Comparison of ENCODE assay signal across 9 cellular contexts in genomic region chr22:27804016-27804415, GRCh38.
"Had no signal": no experiment of that assay in that cellular context is flagged by ENCODE, and none has a peak within 500 bp of the region (broad histone marks: within the 10 kb centered on the region; RNA-seq: fewer than 3 reads in every experiment).

No MANE protein-coding gene starts in this region.

- H3K27ac Mint-ChIP-seq: activated naive CD8-positive, alpha-beta T cell; activated T-helper 1 cell treated with anti-CD3 and anti-CD28 coated beads, Interleukin-12 subunit alpha, Interleukin-12 subunit beta, Interleukin-2, Interleukin-4 antibody, amounts not matched to agents 30 ng/mL and 10 ng/mL and 1 ng/mL, durations not matched to agents 14 hours and 24 hours and 36 hours had no signal

- FAIRE-seq: colon, pancreas, small intestine had no signal

- H3K9me3 Mint-ChIP-seq: activated T-helper 1 cell treated with anti-CD3 and anti-CD28 coated beads, Interleukin-12 subunit alpha, Interleukin-12 subunit beta, Interleukin-2, Interleukin-4 antibody, amounts not matched to agents 30 ng/mL and 10 ng/mL and 1 ng/mL, durations not matched to agents 14 hours and 24 hours and 36 hours had no signal

- DNase-seq: foreskin melanocyte had no signal

- H3K27ac ChIP-seq: neutrophil, pancreas, right lobe of liver, testis had no signal

- H3K9me3 ChIP-seq: neutrophil, pancreas, right lobe of liver, testis had no signal

- H3K36me3 ChIP-seq: neutrophil, pancreas, right lobe of liver had no signal

- H3K36me3 Mint-ChIP-seq: activated naive CD8-positive, alpha-beta T cell had no signal

- H3K4me3 ChIP-seq: pancreas, right lobe of liver, testis had no signal

- H3K27me3 ChIP-seq: pancreas, testis had no signal
